ENCODE assay signal across 15 cellular contexts in the genomic region with DNA sequence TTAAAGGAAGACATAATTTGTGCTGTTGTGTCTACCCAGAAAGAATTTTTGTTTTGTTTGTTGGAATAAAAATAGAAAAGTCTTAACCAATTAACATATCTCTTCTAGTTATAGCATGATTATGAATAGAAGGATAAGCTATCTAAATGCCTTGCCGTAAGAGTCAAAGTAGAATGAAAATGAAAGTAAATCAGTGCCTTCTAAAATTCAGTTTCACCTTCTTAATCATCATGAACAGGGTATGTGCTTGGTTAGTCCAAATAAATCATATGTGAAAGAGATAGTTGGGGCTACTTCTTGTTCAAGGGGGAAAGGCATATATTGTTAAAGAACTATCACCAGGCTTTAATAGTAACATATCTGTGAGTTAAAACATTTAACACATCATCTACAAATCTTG.
A peak's percentile ranks its signal among the peaks of the same experiment; 100 is the strongest.
DNase-seq lines count a peak whose midpoint lies in the region; ATAC-seq and TF ChIP-seq lines count a peak whose summit lies in the region.
"Had no signal": no experiment of that assay in that cellular context is flagged by ENCODE, and none has a peak within 500 bp of the region (broad histone marks: within the 10 kb centered on the region; RNA-seq: fewer than 3 reads in every experiment).

No MANE protein-coding gene starts in this region.

- peaks cover 0 to 20% (median 9%) of the 10 kb centered on the region in 9 donors for H3K4me1 ChIP-seq in heart right ventricle
- H3K4me1 ChIP-seq in esophagus muscularis mucosa: peaks cover 7 to 19% (median 15%) of the 10 kb centered on the region in 4 donors
- H3K4me1 ChIP-seq in muscle layer of colon (ENCODE audit: insufficient read depth, low read length): peaks cover 5% of the 10 kb centered on the region
- H3K4me1 ChIP-seq in upper lobe of right lung: no peaks in the 10 kb centered on the region

- DNase-seq in heart right ventricle: no peak
- DNase-seq in Right ventricle myocardium inferior (ENCODE audit: missing footprints): no peak
- no peak for DNase-seq in esophagus muscularis mucosa (ENCODE audit: extremely low spot score)
- no peak for DNase-seq in upper lobe of right lung
- no peak for DNase-seq in activated effector memory CD4-positive, alpha-beta T cell treated with Interleukin-2 at 50 U/mL for 16 hours
- DNase-seq in KG1 (lab: John Stamatoyannopoulos, UW): no peak
- DNase-seq: activated CD4-positive, alpha-beta T cell treated with anti-CD3 and anti-CD28 coated beads, Interleukin-2, amount 50 U/mL, for 48 hours; anterior cingulate cortex; CD4-positive, alpha-beta memory T cell; naive B cell; NCI-H2107; stimulated activated CD4-positive, alpha-beta T cell treated with anti-CD3 and anti-CD28 coated beads, Interleukin-2, amount 100 ng/mL, for 24 hours had no signal

- H3K4me3 ChIP-seq in heart right ventricle: peak overlapping the region in 8 of 10 donors; percentile 2 to 43 (median 34)
- peak overlapping the region; percentile 22 to 47 (median 40) for H3K4me3 ChIP-seq in esophagus muscularis mucosa
- H3K4me3 ChIP-seq in muscle layer of colon (ENCODE audit: low read depth in 1 of 2, low read length in 2 of 2): peak overlapping the region in 1 of 2 donors; percentile 28
- H3K4me3 ChIP-seq in upper lobe of right lung: peak overlapping the region; percentile 29

- intact Hi-C loops in heart right ventricle (cut with DNase I): loop anchor here in 1 of 10 donors (5.0 kb wide), 1 partner anchor 91 kb away; a partner anchor contains a TSS
- intact Hi-C loops in Right ventricle myocardium inferior (cut with DNase I): loop anchor here (5.0 kb wide), 1 partner anchor 91 kb away; a partner anchor contains a TSS
- intact Hi-C loops in esophagus muscularis mucosa (cut with DNase I): no loop called here
- intact Hi-C loops in upper lobe of right lung (cut with DNase I): no loop called here

- H3K27me3 ChIP-seq in heart right ventricle: no peaks in the 10 kb centered on the region
- H3K27me3 ChIP-seq in esophagus muscularis mucosa: no peaks in the 10 kb centered on the region
- H3K27me3 ChIP-seq in muscle layer of colon (ENCODE audit: control insufficient read depth in 1 of 2, insufficient read depth in 2 of 2, low read length in 2 of 2): no peaks in the 10 kb centered on the region
- no peaks in the 10 kb centered on the region for H3K27me3 ChIP-seq in upper lobe of right lung
- H3K27me3 ChIP-seq: vagina had no signal

- TF ChIP-seq CTCF in heart right ventricle (IDR thresholded peaks at IDR 0.05) (no peak), esophagus muscularis mucosa (IDR thresholded peaks at IDR 0.05) (no peak), upper lobe of right lung (IDR thresholded peaks at IDR 0.05) (no peak)

- H3K27ac ChIP-seq in heart right ventricle (peak overlapping the region in 3 of 10 donors; percentile 13 to 53 (median 42)), esophagus muscularis mucosa (replicated peaks in 1 of 4) (peak overlapping the region in 2 of 4 donors; percentile 45 to 57), muscle layer of colon (ENCODE audit: low read depth, low read length) (no peak overlapping the region), upper lobe of right lung (peak overlapping the region; percentile 33)
- H3K27ac ChIP-seq: vagina had no signal

- peak overlapping the region; percentile 31 for H3K9ac ChIP-seq in muscle layer of colon (ENCODE audit: low read length)

- peaks cover 0 to 14% (median 0%) of the 10 kb centered on the region in 11 donors for H3K9me3 ChIP-seq in heart right ventricle
- H3K9me3 ChIP-seq in esophagus muscularis mucosa: no peaks in the 10 kb centered on the region
- no peaks in the 10 kb centered on the region for H3K9me3 ChIP-seq in muscle layer of colon (ENCODE audit: low read length)
- no peaks in the 10 kb centered on the region for H3K9me3 ChIP-seq in upper lobe of right lung
- H3K9me3 ChIP-seq: vagina had no signal

- no peak for TF ChIP-seq POLR2A in esophagus muscularis mucosa (IDR thresholded peaks at IDR 0.05; ENCODE audit: low read depth)

- WGBS in heart right ventricle, 2 donors: 25% methylated on average over 1 of the region's 1 CpG
- WGBS in esophagus muscularis mucosa: 24% methylated on average over 1 of the region's 1 CpG

- TF ChIP-seq EP300 in esophagus muscularis mucosa (IDR thresholded peaks at IDR 0.05): no peak

- H3K36me3 ChIP-seq in heart right ventricle (peaks cover 0 to 6% (median 0%) of the 10 kb centered on the region in 9 donors), esophagus muscularis mucosa (peaks cover 0 to 15% (median 5%) of the 10 kb centered on the region in 4 donors), muscle layer of colon (ENCODE audit: insufficient read depth, low read length) (peaks cover 5% of the 10 kb centered on the region), upper lobe of right lung (no peaks in the 10 kb centered on the region)

- ATAC-seq in heart right ventricle (no peak), Right ventricle myocardium inferior (no peak), upper lobe of right lung (no peak), HG03108 (IDR thresholded peaks at IDR 0.05; ENCODE audit: unreplicated experiment) (no peak)
